In the genomic region with DNA sequence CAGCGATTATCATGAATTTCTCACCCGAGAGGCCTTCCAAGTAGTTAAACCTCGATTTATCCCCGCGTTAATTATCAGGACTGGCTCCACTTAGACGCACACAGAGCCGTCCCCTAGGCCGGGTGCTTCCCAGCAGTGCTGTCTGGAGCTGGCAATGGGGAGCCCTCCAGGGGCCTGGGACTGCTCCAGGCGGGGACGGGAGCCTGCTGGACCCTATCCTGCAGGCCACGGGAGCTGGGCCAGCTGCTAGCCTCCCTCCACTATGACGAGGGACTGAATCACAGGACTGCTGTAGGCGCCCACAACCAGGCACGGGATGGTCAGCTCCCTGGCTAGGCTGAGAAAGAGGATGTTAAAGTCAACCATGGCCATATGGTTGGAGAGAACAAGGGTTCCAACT, we compare ENCODE assay signal across 8 cellular contexts.
DNase-seq lines count a peak whose midpoint lies in the region; ATAC-seq, FAIRE-seq and TF ChIP-seq lines count a peak whose summit lies in the region.
"Had no signal": no experiment of that assay in that cellular context is flagged by ENCODE, and none has a peak within 500 bp of the region (broad histone marks: within the 10 kb centered on the region; RNA-seq: fewer than 3 reads in every experiment).

No MANE protein-coding gene starts in this region.

- H3K4me1 ChIP-seq in kidney (ENCODE audit: control insufficient read depth in 1 of 2, insufficient read depth in 1 of 2, low read depth in 1 of 2, low read length in 2 of 2) (no peaks in the 10 kb centered on the region), upper lobe of right lung (no peaks in the 10 kb centered on the region), thyroid gland (no peaks in the 10 kb centered on the region)

- no peak overlapping the region for H3K9ac ChIP-seq in kidney (ENCODE audit: low read length in 2 of 2)

- no peak overlapping the region for H3K27ac Mint-ChIP-seq in mesothelial cell of epicardium

- H3K9me3 Mint-ChIP-seq in mesothelial cell of epicardium, result no peaks in the 10 kb centered on the region

- H3K4me1 Mint-ChIP-seq in mesothelial cell of epicardium, result no peaks in the 10 kb centered on the region

- 83 to 96% methylated on average over 8 to 11 of the region's 14 CpGs for WGBS in thyroid gland, 2 donors

- TF ChIP-seq CTCF in brain microvascular endothelial cell (IDR thresholded peaks at IDR 0.05; ENCODE audit: low read depth, low read length, missing control alignments), result no peak
- TF ChIP-seq CTCF in kidney (IDR thresholded peaks at IDR 0.05; ENCODE audit: borderline replicate concordance, extremely low read depth, insufficient read depth), result no peak
- TF ChIP-seq CTCF in upper lobe of right lung (IDR thresholded peaks at IDR 0.05), result no peak
- no peak for TF ChIP-seq CTCF in mesothelial cell of epicardium (IDR thresholded peaks at IDR 0.05; ENCODE audit: unreplicated experiment)
- no peak for TF ChIP-seq CTCF in thyroid gland (IDR thresholded peaks at IDR 0.05)

- TF ChIP-seq POLR2A in H54 (IDR thresholded peaks at IDR 0.05; ENCODE audit: low read depth, low read length) (no peak), thyroid gland (IDR thresholded peaks at IDR 0.05) (no peak)

- H3K36me3 ChIP-seq in brain microvascular endothelial cell (replicated peaks), result no peaks in the 10 kb centered on the region
- H3K36me3 ChIP-seq in kidney (ENCODE audit: control insufficient read depth in 1 of 2, insufficient read depth in 2 of 2, low read length in 2 of 2), result no peaks in the 10 kb centered on the region
- H3K36me3 ChIP-seq in upper lobe of right lung, result peaks cover 5% of the 10 kb centered on the region
- H3K36me3 ChIP-seq in thyroid gland, result peaks cover 4 to 8% of the 10 kb centered on the region in 2 donors

- H3K27ac ChIP-seq in brain microvascular endothelial cell, result no peak overlapping the region
- no peak overlapping the region for H3K27ac ChIP-seq in kidney (ENCODE audit: low read depth in 2 of 2, low read length in 2 of 2)
- H3K27ac ChIP-seq in upper lobe of right lung, result no peak overlapping the region
- H3K27ac ChIP-seq in thyroid gland, result no peak overlapping the region

- in situ Hi-C loops in brain microvascular endothelial cell (cut with HindIII; ENCODE audit: low pct_ligation_motif_present, low sequenced_read_pairs), result no loop called here

- no peaks in the 10 kb centered on the region for H3K9me3 ChIP-seq in kidney (ENCODE audit: control insufficient read depth in 1 of 2, low read length in 2 of 2)
- no peaks in the 10 kb centered on the region for H3K9me3 ChIP-seq in upper lobe of right lung
- no peaks in the 10 kb centered on the region for H3K9me3 ChIP-seq in thyroid gland

- no peak for FAIRE-seq in H54 (lab: Jason Lieb, UNC)
- no peak for FAIRE-seq in kidney (lab: Jason Lieb, UNC)

- peak; percentile 97 for DNase-seq in H54 (ENCODE audit: insufficient read length, low spot score)
- peak; percentile 69 for DNase-seq in brain microvascular endothelial cell
- peak; percentile 87 for DNase-seq in kidney
- DNase-seq in upper lobe of right lung, result no peak
- no peak for DNase-seq in activated naive CD4-positive, alpha-beta T cell (lab: John Stamatoyannopoulos, UW)
- DNase-seq in mesothelial cell of epicardium (ENCODE audit: low spot score in 2 of 2, unreplicated experiment in 2 of 2), result no peak
- no peak for DNase-seq in thyroid gland
- DNase-seq: occipital lobe had no signal

- H3K4me3 ChIP-seq in brain microvascular endothelial cell (ENCODE audit: low read depth, low read length) (no peak overlapping the region), kidney (ENCODE audit: low read length in 2 of 2) (no peak overlapping the region), upper lobe of right lung (no peak overlapping the region), thyroid gland (replicated peaks in 1 of 3) (no peak overlapping the region)

- no peaks in the 10 kb centered on the region for H3K27me3 ChIP-seq in brain microvascular endothelial cell (replicated peaks)
- H3K27me3 ChIP-seq in upper lobe of right lung, result no peaks in the 10 kb centered on the region
- H3K27me3 ChIP-seq in thyroid gland, result no peaks in the 10 kb centered on the region

- peaks cover 2% of the 10 kb centered on the region for H3K36me3 Mint-ChIP-seq in mesothelial cell of epicardium

- no peak overlapping the region for H3K4me3 Mint-ChIP-seq in mesothelial cell of epicardium

- H3K27me3 Mint-ChIP-seq in mesothelial cell of epicardium (ENCODE audit: low read depth), result no peaks in the 10 kb centered on the region

- ATAC-seq in upper lobe of right lung, result peak; percentile 7

- intact Hi-C loops in kidney (cut with DNase I) (no loop called here), upper lobe of right lung (cut with DNase I) (no loop called here), thyroid gland (cut with DNase I) (no loop called here)

Comparison
In these comparisons a context has a peak if more than half of its experiments do, and no peak if none do; other contexts are left out.
1. DNase-seq: peak in H54 (single experiment), brain microvascular endothelial cell (single experiment) and kidney (single experiment); none in upper lobe of right lung (single experiment), activated naive CD4-positive, alpha-beta T cell (0 of 4), mesothelial cell of epicardium (0 of 2) and thyroid gland (0 of 2).